In the genomic region with DNA sequence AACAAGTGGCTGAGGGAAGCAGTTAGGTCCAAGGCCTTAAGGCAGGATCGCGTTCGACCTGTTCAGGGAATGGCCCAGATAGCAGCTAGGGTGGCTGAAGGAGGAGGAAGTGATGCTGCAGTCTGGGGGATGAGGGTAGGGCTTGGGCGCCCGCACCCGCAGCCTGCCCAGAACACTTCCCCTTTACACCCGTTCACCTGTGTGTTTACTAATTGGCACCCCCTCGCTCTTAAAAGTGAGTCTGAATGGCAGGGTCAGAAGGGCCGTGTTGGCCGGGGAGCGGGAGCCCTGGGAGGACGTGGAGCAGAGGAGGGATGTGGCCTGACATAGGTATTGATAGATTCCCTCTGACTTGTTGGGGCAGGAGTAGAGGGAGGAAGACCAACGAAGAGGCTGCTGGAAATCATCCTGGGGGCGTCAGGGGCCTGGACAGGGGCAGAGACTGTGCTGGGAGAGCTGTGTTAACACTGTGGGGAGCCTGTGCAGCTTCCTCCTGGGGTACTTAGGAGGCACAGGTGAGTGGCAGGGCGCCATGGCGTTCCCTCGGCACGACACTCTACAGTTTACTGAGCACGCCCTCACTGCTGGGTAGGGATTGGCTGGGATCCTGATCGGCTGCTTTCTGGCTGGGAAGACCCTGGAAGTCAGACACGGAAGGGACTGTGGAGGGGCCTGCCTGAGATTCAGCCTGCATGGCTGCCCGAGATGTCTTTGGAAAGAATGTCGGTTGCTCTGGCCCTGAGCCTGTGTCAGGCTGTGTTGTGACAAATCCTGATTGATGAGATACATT, we compare ENCODE assay signal across 11 cellular contexts. TPM values are rescaled to one million over a fixed set of nuclear protein-coding genes. Genes with fewer than 3 reads are reported as not detected.
A peak's percentile ranks its signal among the peaks of the same experiment; 100 is the strongest.
DNase-seq lines count a peak whose midpoint lies in the region; ATAC-seq, FAIRE-seq and TF ChIP-seq lines count a peak whose summit lies in the region.
"Had no signal": no experiment of that assay in that cellular context is flagged by ENCODE, and none has a peak within 500 bp of the region (broad histone marks: within the 10 kb centered on the region; RNA-seq: fewer than 3 reads in every experiment).

No MANE protein-coding gene starts in this region.

- no peak overlapping the region for H3K4me3 ChIP-seq in astrocyte of the cerebellum (ENCODE audit: low read depth, low read length)
- H3K4me3 ChIP-seq in muscle layer of colon (ENCODE audit: low read depth in 1 of 2, low read length in 2 of 2): no peak overlapping the region
- no peak overlapping the region for H3K4me3 ChIP-seq in tibial artery
- H3K4me3 ChIP-seq in HepG2 (replicated peaks in 1 of 3; ENCODE audit: insufficient read depth in 1 of 3, low read depth in 2 of 3, low read length in 3 of 3): no peak overlapping the region

- H3K27ac Mint-ChIP-seq in activated T-cell treated with anti-CD3 and anti-CD28 coated beads, Interleukin-2, amount 50 U/mL, for 24 hours: peak overlapping the region; percentile 44

- H3K9me3 ChIP-seq in muscle layer of colon (ENCODE audit: low read length) (no peaks in the 10 kb centered on the region), tibial artery (no peaks in the 10 kb centered on the region), HepG2 (ENCODE audit: low read length) (no peaks in the 10 kb centered on the region)

- TF ChIP-seq CTCF in astrocyte of the cerebellum (IDR thresholded peaks at IDR 0.05; ENCODE audit: low read depth, low read length, missing control alignments) (no peak), tibial artery (IDR thresholded peaks at IDR 0.05) (no peak), HepG2 (CRISPR knock-in tag; IDR thresholded peaks at IDR 0.05) (no peak)

- ATAC-seq in HG02571 (IDR thresholded peaks at IDR 0.05; ENCODE audit: unreplicated experiment) (no peak), HepG2 (no peak)

- H3K79me2 ChIP-seq in HepG2 (ENCODE audit: insufficient read depth, low read length): no peaks in the 10 kb centered on the region
- H3K79me2 ChIP-seq: parathyroid adenoma had no signal

- TF ChIP-seq EP300 in HepG2 (IDR thresholded peaks at IDR 0.05; ENCODE audit: low read depth in 2 of 2, low read length in 2 of 2) (no peak), HepG2 (CRISPR knock-in tag; IDR thresholded peaks at IDR 0.05; ENCODE audit: borderline replicate concordance) (no peak)

- no peak for FAIRE-seq in HepG2 (lab: Jason Lieb, UNC)

- no peak for DNase-seq in activated T-cell treated with anti-CD3 and anti-CD28 coated beads, Interleukin-2, amount 50 U/mL, for 24 hours
- no peak for DNase-seq in activated T-cell treated with anti-CD3 and anti-CD28 coated beads for 4 hours
- peak; percentile 27 for DNase-seq in astrocyte of the cerebellum (ENCODE audit: low read depth)
- no peak for DNase-seq in tibial artery
- no peak for DNase-seq in stimulated activated naive CD4-positive, alpha-beta T cell treated with Interleukin-2 at 50 U/mL for 16 hours (lab: John Stamatoyannopoulos, UW)
- DNase-seq in HepG2 (ENCODE audit: low spot score): no peak
- DNase-seq: brain microvascular endothelial cell, NCI-H524 treated with DMSO at 0.1 percent for 48 hours had no signal

- CTCF ChIA-PET in HepG2 (lab: Yijun Ruan, JAX; ENCODE audit: low intra/inter-chr PET ratio, low total read pairs): no interaction called here

- H3K4me1 ChIP-seq in muscle layer of colon (ENCODE audit: insufficient read depth, low read length) (peaks cover 40% of the 10 kb centered on the region), tibial artery (peaks cover 10 to 42% (median 29%) of the 10 kb centered on the region in 4 donors), HepG2 (ENCODE audit: insufficient read depth, low read length) (peaks cover 19% of the 10 kb centered on the region)

- H3K9me3 Mint-ChIP-seq in activated T-cell treated with anti-CD3 and anti-CD28 coated beads, Interleukin-2, amount 50 U/mL, for 24 hours: no peaks in the 10 kb centered on the region

- 93% methylated on average over 23 of the region's 23 CpGs for WGBS in HepG2 (ENCODE audit: low lambda C conversion rate)

- H3K9ac ChIP-seq in muscle layer of colon (ENCODE audit: low read length): no peak overlapping the region
- no peak overlapping the region for H3K9ac ChIP-seq in HepG2 (ENCODE audit: insufficient read depth, low read depth, low read length)
- H3K9ac ChIP-seq: parathyroid adenoma had no signal

- no peak overlapping the region for H2AFZ ChIP-seq in HepG2 (ENCODE audit: low read length)
- H2AFZ ChIP-seq: parathyroid adenoma had no signal

- H3K27ac ChIP-seq in muscle layer of colon (ENCODE audit: low read depth, low read length): peak overlapping the region; percentile 42
- peak overlapping the region; percentile 79 to 82 for H3K27ac ChIP-seq in tibial artery
- no peak overlapping the region for H3K27ac ChIP-seq in HepG2 (ENCODE audit: extremely low read length, insufficient read depth, low read length)
- H3K27ac ChIP-seq: parathyroid adenoma had no signal

- H3K36me3 ChIP-seq in muscle layer of colon (ENCODE audit: insufficient read depth, low read length) (no peaks in the 10 kb centered on the region), tibial artery (peaks cover 0 to 15% (median 4%) of the 10 kb centered on the region in 3 donors), HepG2 (replicated peaks in 1 of 2; ENCODE audit: control insufficient read depth in 1 of 2, insufficient read depth in 2 of 2, low read length in 2 of 2) (peaks cover 7 to 46% of the 10 kb centered on the region in 2 experiments; a peak in 4 of 5 replicates)

- intact Hi-C loops in tibial artery (cut with DNase I; ENCODE audit: low total_unique reads) (loop anchor here (2.0 to 10.0 kb wide), 2 partner anchors 51 to 329 kb away; a partner anchor contains a TSS), HepG2 (cut with micrococcal nuclease; ENCODE audit: unreplicated experiment) (no loop called here)

- TF ChIP-seq RAD21 in HepG2 (CRISPR knock-in tag; IDR thresholded peaks at IDR 0.05): no peak

- no peak overlapping the region for H3K4me3 Mint-ChIP-seq in activated T-cell treated with anti-CD3 and anti-CD28 coated beads, Interleukin-2, amount 50 U/mL, for 24 hours

- no TSS peak for BruUV-seq in HepG2 (replicated peaks; lab: Mats Ljungman, UMichigan)

- H3K27me3 Mint-ChIP-seq in activated T-cell treated with anti-CD3 and anti-CD28 coated beads, Interleukin-2, amount 50 U/mL, for 24 hours: no peaks in the 10 kb centered on the region

- no peaks in the 10 kb centered on the region for H4K20me1 ChIP-seq in HepG2 (ENCODE audit: insufficient read depth, low read length)

- H3K27me3 ChIP-seq in muscle layer of colon (ENCODE audit: control insufficient read depth in 1 of 2, insufficient read depth in 2 of 2, low read length in 2 of 2) (no peaks in the 10 kb centered on the region), tibial artery (no peaks in the 10 kb centered on the region), HepG2 (ENCODE audit: control insufficient read depth in 1 of 2, insufficient read depth in 2 of 2, low read length in 2 of 2) (no peaks in the 10 kb centered on the region)
- H3K27me3 ChIP-seq: brain microvascular endothelial cell had no signal

- in situ Hi-C loops in astrocyte of the cerebellum (cut with HindIII; ENCODE audit: low sequenced_read_pairs) (loop anchor here (5.0 to 25.0 kb wide), 2 partner anchors 52 to 167 kb away; a partner anchor contains a TSS), HepG2 (cut with HindIII; ENCODE audit: extremely low pct_ligation_motif_present, low pct_unique_long_range_greater_than_20kb) (no loop called here)

- peaks cover 96% of the 10 kb centered on the region for H3K36me3 Mint-ChIP-seq in activated T-cell treated with anti-CD3 and anti-CD28 coated beads, Interleukin-2, amount 50 U/mL, for 24 hours (ENCODE audit: low read depth)

- peaks cover 14% of the 10 kb centered on the region for H3K4me1 Mint-ChIP-seq in activated T-cell treated with anti-CD3 and anti-CD28 coated beads, Interleukin-2, amount 50 U/mL, for 24 hours (ENCODE audit: low read depth)

- H3K4me2 ChIP-seq in HepG2 (ENCODE audit: low read depth, low read length): no peak overlapping the region

- POLR2A ChIA-PET in HepG2 (lab: Yijun Ruan, JAX): no interaction called here

- TF ChIP-seq POLR2A in HepG2 (IDR thresholded peaks at IDR 0.05; ENCODE audit: insufficient read depth in 1 of 2, low read depth in 2 of 2, low read length in 2 of 2): no peak

RNA-seq across cellular contexts. Expression of a gene that starts 51.6 kb away (rescaled TPM):
- 10.7 and 20.7 TPM in 2 replicates for total RNA-seq in HepG2 (2016; rRNA removed; fragmentation: Illumina TruSeq; extraction: Trizol)
- total RNA-seq in HepG2 (2016; cell fraction: cytosol; rRNA removed; fragmentation: Illumina TruSeq; extraction: Trizol; ENCODE audit: low read depth): 8.8 and 11.0 TPM in 2 replicates
- 8.8 and 20.3 TPM in 2 replicates for total RNA-seq in HepG2 (2016; cell fraction: insoluble cytoplasmic fraction; rRNA removed; fragmentation: Illumina TruSeq; extraction: Trizol)
- total RNA-seq in HepG2 (2016; cell fraction: membrane; rRNA removed; fragmentation: Illumina TruSeq; extraction: Trizol): 5.1 and 5.2 TPM in 2 replicates
- total RNA-seq in HepG2 (2016; cell fraction: nucleus; rRNA removed; fragmentation: Illumina TruSeq; extraction: Trizol): 25.9 and 32.4 TPM in 2 replicates
- polyA plus RNA-seq in HepG2 (2011; rRNA removed): 14.1 and 15.4 TPM in 2 replicates
- polyA plus RNA-seq in HepG2 (2011; cell fraction: cytosol; rRNA removed): 8.6 and 9.7 TPM in 2 replicates
- polyA plus RNA-seq in HepG2 (2011; cell fraction: nucleus; rRNA removed): 33.2 and 41.8 TPM in 2 replicates
- 10.9 and 13.7 TPM in 2 replicates for polyA plus RNA-seq in HepG2 (2012)
- 0.76 and 1.2 TPM in 2 replicates for polyA plus RNA-seq in HepG2 (2016; cell fraction: cytosol; fragmentation: Illumina TruSeq; extraction: Trizol; ENCODE audit: low read depth)
- polyA plus RNA-seq in HepG2 (2016; cell fraction: insoluble cytoplasmic fraction; fragmentation: Illumina TruSeq; extraction: Trizol; ENCODE audit: low read depth): 5.9 and 6.8 TPM in 2 replicates
- polyA plus RNA-seq in HepG2 (2016; cell fraction: membrane; fragmentation: Illumina TruSeq; extraction: Trizol; ENCODE audit: low read depth): 1.5 and 1.7 TPM in 2 replicates
- polyA plus RNA-seq in HepG2 (2016; cell fraction: nucleus; fragmentation: Illumina TruSeq; extraction: Trizol; ENCODE audit: insufficient read depth, low read depth): 35.4 and 36.8 TPM in 2 replicates
- 52.1 and 83.7 TPM in 2 replicates for polyA minus RNA-seq in HepG2 (2011; rRNA and poly(A)+ RNA removed; ENCODE audit: low replicate concordance)
- 14.3 and 18.8 TPM in 2 replicates for polyA minus RNA-seq in HepG2 (2011; cell fraction: cytosol; rRNA and poly(A)+ RNA removed)
- polyA minus RNA-seq in HepG2 (2011; cell fraction: nucleus; rRNA and poly(A)+ RNA removed): 28.2 and 33.0 TPM in 2 replicates
